19 cellular contexts compared by ENCODE assay signal in genomic region chr5:92899611-92900010, GRCh38.
DNase-seq lines count a peak whose midpoint lies in the region; ATAC-seq, FAIRE-seq and TF ChIP-seq lines count a peak whose summit lies in the region.
"Had no signal": no experiment of that assay in that cellular context is flagged by ENCODE, and none has a peak within 500 bp of the region (broad histone marks: within the 10 kb centered on the region; RNA-seq: fewer than 3 reads in every experiment).

No MANE protein-coding gene starts in this region.

- H2AFZ ChIP-seq in HepG2 (ENCODE audit: low read length) = no peak overlapping the region
- H2AFZ ChIP-seq in GM12878 (ENCODE audit: control insufficient read depth, low read depth, low read length) = no peak overlapping the region
- H2AFZ ChIP-seq: GM23338 had no signal

- H3K36me3 ChIP-seq in HepG2 (replicated peaks in 1 of 2; ENCODE audit: control insufficient read depth in 1 of 2, insufficient read depth in 2 of 2, low read length in 2 of 2) = no peaks in the 10 kb centered on the region
- H3K36me3 ChIP-seq in right lobe of liver = peaks cover 0 to 2% (median 0%) of the 10 kb centered on the region in 4 donors
- no peaks in the 10 kb centered on the region for H3K36me3 ChIP-seq in GM12878 (ENCODE audit: control insufficient read depth in 2 of 2, insufficient read depth in 2 of 2, low read length in 1 of 2)
- no peaks in the 10 kb centered on the region for H3K36me3 ChIP-seq in prostate gland
- H3K36me3 ChIP-seq: BLaER1 had no signal

- no peak for ATAC-seq in HepG2
- ATAC-seq in right lobe of liver = no peak
- 0 out of 3 replicates have a peak, but pooled peaks have one; percentile 20 for ATAC-seq in GM12878
- ATAC-seq: CD8-positive, alpha-beta T cell; GM23338; HCT116 had no signal

- POLR2A ChIA-PET in HepG2 (lab: Yijun Ruan, JAX) = interaction anchor here (1.0 kb wide), 1 partner anchor 45 kb away, joined by 4 read pairs; no protein-coding TSS in a partner anchor
- POLR2A ChIA-PET in GM12878 (lab: Charles Lee) = no interaction called here

- TF ChIP-seq RAD21 in HepG2 (CRISPR knock-in tag; IDR thresholded peaks at IDR 0.05) (no peak), GM12878 (IDR thresholded peaks at IDR 0.05; ENCODE audit: insufficient read depth, low read depth, low read length) (no peak)

- TF ChIP-seq POLR2A in HepG2 (IDR thresholded peaks at IDR 0.05; ENCODE audit: insufficient read depth in 1 of 2, low read depth in 2 of 2, low read length in 2 of 2) = no peak
- TF ChIP-seq POLR2A in right lobe of liver (IDR thresholded peaks at IDR 0.05) = no peak
- no peak for TF ChIP-seq POLR2A in GM12878 (IDR thresholded peaks at IDR 0.05; ENCODE audit: low read depth, low read length)
- TF ChIP-seq POLR2A in prostate gland (IDR thresholded peaks at IDR 0.05) = no peak

- CTCF ChIA-PET in HepG2 (lab: Yijun Ruan, JAX; ENCODE audit: low intra/inter-chr PET ratio, low total read pairs) = no interaction called here
- CTCF ChIA-PET in GM12878 (lab: Yijun Ruan, JAX) = interaction anchor here (0.7 to 1.4 kb wide), 5 partner anchors 8 to 18 kb away, joined by 3 to 6 read pairs (median 4); no protein-coding TSS in a partner anchor

- RAD21 ChIA-PET in GM12878 (lab: Charles Lee; ENCODE audit: unreplicated experiment) = interaction anchor here (2.4 kb wide), 1 partner anchor 9 kb away, joined by 10 read pairs; no protein-coding TSS in a partner anchor

- intact Hi-C loops in HepG2 (cut with micrococcal nuclease; ENCODE audit: unreplicated experiment) (no loop called here), right lobe of liver (cut with DNase I) (no loop called here), GM12878 (cut with micrococcal nuclease; ENCODE audit: unreplicated experiment) (no loop called here), prostate gland (cut with DNase I) (no loop called here)

- in situ Hi-C loops in HepG2 (cut with HindIII; ENCODE audit: extremely low pct_ligation_motif_present, low pct_unique_long_range_greater_than_20kb) = no loop called here
- in situ Hi-C loops in GM12878 (cut with MboI) = no loop called here

- TF ChIP-seq EP300 in HepG2 (IDR thresholded peaks at IDR 0.05; ENCODE audit: low read depth in 2 of 2, low read length in 2 of 2) (peak in 1 of 2 experiments; percentile 62; a peak in 1 of 4 replicates), HepG2 (CRISPR knock-in tag; IDR thresholded peaks at IDR 0.05; ENCODE audit: borderline replicate concordance) (no peak), GM12878 (IDR thresholded peaks at IDR 0.05; ENCODE audit: borderline replicate concordance in 1 of 2, control insufficient read depth in 1 of 2, low read depth in 2 of 2, low read length in 2 of 2) (no peak)

- no peak for TF ChIP-seq CTCF in HepG2 (CRISPR knock-in tag; IDR thresholded peaks at IDR 0.05)
- TF ChIP-seq CTCF in right lobe of liver (IDR thresholded peaks at IDR 0.05) = no peak
- no peak for TF ChIP-seq CTCF in GM12878 (IDR thresholded peaks at IDR 0.05 in 2 of 3, conservative IDR thresholded peaks at IDR 0.05 in 1 of 3; ENCODE audit: control insufficient read depth in 2 of 3, extremely low read depth in 1 of 3, insufficient read depth in 1 of 3, low read depth in 3 of 3, low read length in 3 of 3)
- TF ChIP-seq CTCF in prostate gland (IDR thresholded peaks at IDR 0.05) = no peak

- H3K27ac ChIP-seq in HepG2 (ENCODE audit: extremely low read length, insufficient read depth, low read length) = no peak overlapping the region
- H3K27ac ChIP-seq in right lobe of liver = no peak overlapping the region
- H3K27ac ChIP-seq in GM12878 (ENCODE audit: control insufficient read depth, insufficient read depth) = no peak overlapping the region
- H3K27ac ChIP-seq in prostate gland = no peak overlapping the region
- H3K27ac ChIP-seq: 22Rv1, BLaER1, C4-2B had no signal

- FAIRE-seq in HepG2 (lab: Jason Lieb, UNC) = no peak
- FAIRE-seq in GM12878 (lab: Jason Lieb, UNC) = no peak
- FAIRE-seq: A204.1, G401.6 had no signal

- H3K4me3 ChIP-seq in HepG2 (replicated peaks in 1 of 3; ENCODE audit: insufficient read depth in 1 of 3, low read depth in 2 of 3, low read length in 3 of 3) (no peak overlapping the region), right lobe of liver (no peak overlapping the region), GM12878 (no peak overlapping the region), prostate gland (no peak overlapping the region)
- H3K4me3 ChIP-seq: BLaER1, GM23338 had no signal

- H4K20me1 ChIP-seq in HepG2 (ENCODE audit: insufficient read depth, low read length) (no peaks in the 10 kb centered on the region), GM12878 (ENCODE audit: control insufficient read depth, insufficient read depth) (no peaks in the 10 kb centered on the region)
- H4K20me1 ChIP-seq: BLaER1 had no signal

- H3K9ac ChIP-seq in HepG2 (ENCODE audit: insufficient read depth, low read depth, low read length) (no peak overlapping the region), GM12878 (ENCODE audit: control insufficient read depth, insufficient read depth, low read length) (no peak overlapping the region)
- H3K9ac ChIP-seq: BLaER1 had no signal

- SMC1A ChIA-PET in GM12878 (lab: Charles Lee; ENCODE audit: uncharacterized antibody, unreplicated experiment) = interaction anchor here (0.5 to 1.7 kb wide), 6 partner anchors 9 to 567 kb away, joined by 3 to 14 read pairs (median 3); no protein-coding TSS in a partner anchor

- H3K4me1 ChIP-seq in HepG2 (ENCODE audit: insufficient read depth, low read length) (peaks cover 39% of the 10 kb centered on the region), right lobe of liver (no peaks in the 10 kb centered on the region), GM12878 (ENCODE audit: control insufficient read depth, insufficient read depth, low read length) (no peaks in the 10 kb centered on the region), prostate gland (replicated peaks) (no peaks in the 10 kb centered on the region)
- H3K4me1 ChIP-seq: BLaER1, Caco-2 had no signal

- DNase-seq in HepG2 (ENCODE audit: low spot score) = peak; percentile 62
- DNase-seq in right lobe of liver = no peak
- DNase-seq in GM12878 (ENCODE audit: low read depth, low spot score) = no peak
- peak; percentile 15 for DNase-seq in renal cortical epithelial cell (ENCODE audit: low read depth)
- no peak for DNase-seq in hippocampal formation (lab: John Stamatoyannopoulos, UW)
- no peak for DNase-seq in prostate gland (ENCODE audit: low spot score)
- DNase-seq: Caco-2; CD4-positive, CD25-positive, alpha-beta regulatory T cell; CD8-positive, alpha-beta T cell; DMS153; DND-41; H9 had no signal

- H3K79me2 ChIP-seq in HepG2 (ENCODE audit: insufficient read depth, low read length) (no peaks in the 10 kb centered on the region), GM12878 (ENCODE audit: control insufficient read depth, insufficient read depth, low read length) (no peaks in the 10 kb centered on the region)

- no peaks in the 10 kb centered on the region for H3K27me3 ChIP-seq in HepG2 (ENCODE audit: control insufficient read depth in 1 of 2, insufficient read depth in 2 of 2, low read length in 2 of 2)
- no peaks in the 10 kb centered on the region for H3K27me3 ChIP-seq in right lobe of liver
- no peaks in the 10 kb centered on the region for H3K27me3 ChIP-seq in GM12878 (replicated peaks in 1 of 2; ENCODE audit: control insufficient read depth in 2 of 2, insufficient read depth in 2 of 2, low read length in 1 of 2)
- H3K27me3 ChIP-seq in prostate gland (replicated peaks; ENCODE audit: insufficient read depth) = no peaks in the 10 kb centered on the region
- H3K27me3 ChIP-seq: BLaER1 had no signal

- H3K4me2 ChIP-seq in HepG2 (ENCODE audit: low read depth, low read length) (no peak overlapping the region), GM12878 (ENCODE audit: control insufficient read depth, insufficient read depth) (no peak overlapping the region)
- H3K4me2 ChIP-seq: BLaER1, GM23338 had no signal

- BruUV-seq in HepG2 (replicated peaks; lab: Mats Ljungman, UMichigan) (no TSS peak), GM12878 (replicated peaks; lab: Mats Ljungman, UMichigan) (no TSS peak)

- WGBS in HepG2 (ENCODE audit: low lambda C conversion rate) = 84% methylated on average over 4 of the region's 4 CpGs
- WGBS in right lobe of liver (ENCODE audit: insufficient coverage, low coverage, low lambda C conversion rate, missing lambda C conversion rate) = 76% methylated on average over 4 of the region's 4 CpGs
- 27% methylated on average over 4 of the region's 4 CpGs for WGBS in GM12878 (ENCODE audit: insufficient coverage, insufficient replicate concordance, low lambda C conversion rate, missing lambda C conversion rate)
- WGBS in prostate gland = 63% methylated on average over 4 of the region's 4 CpGs

- no peaks in the 10 kb centered on the region; the same call in 1 of the 2 replicates for H3K9me3 ChIP-seq in HepG2 (ENCODE audit: low read length)
- H3K9me3 ChIP-seq in right lobe of liver = no peaks in the 10 kb centered on the region
- H3K9me3 ChIP-seq in GM12878 (replicated peaks; ENCODE audit: control insufficient read depth, insufficient read depth, low read length) = no peaks in the 10 kb centered on the region
- H3K9me3 ChIP-seq in prostate gland = no peaks in the 10 kb centered on the region
- H3K9me3 ChIP-seq: BLaER1, Caco-2 had no signal

TF ChIP-seq in HepG2, 621 proteins besides CTCF, POLR2A, EP300 and RAD21 (continues in another document):
- TF ChIP-seq NFIB (CRISPR knock-in tag; IDR thresholded peaks at IDR 0.05; ENCODE audit: borderline replicate concordance) (no peak), MED1 (CRISPR knock-in tag; IDR thresholded peaks at IDR 0.05) (peak; percentile 63), SMAD3 (CRISPR knock-in tag; IDR thresholded peaks at IDR 0.05) (0 out of 2 replicates have a peak, but pooled peaks have one; percentile 24), TP53 (CRISPR knock-in tag; conservative IDR thresholded peaks at IDR 0.05) (no peak), SMC3 (IDR thresholded peaks at IDR 0.05; ENCODE audit: low read length) (no peak)

Comparison
In these comparisons a context has a peak if more than half of its experiments do, and no peak if none do; other contexts are left out.
1. DNase-seq: peak in HepG2 (single experiment) and renal cortical epithelial cell (single experiment); none in right lobe of liver (0 of 3), GM12878 (single experiment), hippocampal formation (0 of 2) and prostate gland (single experiment).
2. Of the 75 proteins assayed by ChIP-seq in both HepG2 and GM12878: peak only in HepG2: CEBPB, HDAC2 and ZNF24; only in GM12878: none; in both: none; in neither: 71; mixed calls (peak in some experiments, not most) for 1.